13 cellular contexts compared by ENCODE assay signal in the genomic region with DNA sequence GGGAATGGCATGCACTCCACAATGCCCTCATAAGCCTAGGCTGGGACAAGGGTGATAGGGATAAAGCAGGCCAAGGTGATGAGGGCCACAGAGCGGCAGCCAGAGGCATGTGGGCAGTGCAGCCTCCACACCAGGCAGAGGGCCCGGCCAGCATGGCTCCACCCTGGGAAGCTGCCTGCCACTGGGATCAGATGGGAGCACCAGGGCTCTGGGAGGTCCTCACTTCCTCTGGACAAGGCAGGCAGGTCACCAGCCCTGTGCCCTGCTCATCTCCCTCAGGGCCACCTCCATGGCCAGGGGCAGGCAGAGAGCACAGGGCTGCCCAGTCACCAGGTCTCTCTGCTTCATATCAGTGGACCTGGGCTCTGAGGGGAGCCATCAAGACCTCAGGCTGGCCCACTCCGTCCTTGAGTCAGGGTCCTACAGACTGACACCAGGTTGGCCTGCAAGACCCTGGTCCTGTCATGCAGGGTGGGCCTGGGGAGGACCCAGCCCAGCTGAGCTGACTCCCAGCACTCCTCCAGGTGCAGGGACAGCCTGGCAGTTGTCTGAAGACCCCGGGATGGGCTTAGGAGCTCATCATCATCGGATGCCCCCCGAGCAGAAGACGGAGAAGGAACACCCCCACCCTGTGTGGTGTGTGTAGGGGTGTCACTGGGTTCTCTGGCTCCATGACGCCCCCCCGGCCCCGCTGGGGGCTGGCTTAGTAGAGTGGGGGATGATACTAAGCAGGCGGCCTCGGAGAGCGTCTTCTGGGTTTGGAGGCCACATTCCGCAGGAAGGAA. TPM values are rescaled to one million over a fixed set of nuclear protein-coding genes. Genes with fewer than 3 reads are reported as not detected.
A peak's percentile ranks its signal among the peaks of the same experiment; 100 is the strongest.
DNase-seq lines count a peak whose midpoint lies in the region; ATAC-seq, FAIRE-seq and TF ChIP-seq lines count a peak whose summit lies in the region.
"Not testable (repeated sequence)": the region's sequence is repeated elsewhere in the genome, so short reads cannot be mapped to it uniquely, and the experiment has no call there.
"Had no signal": no experiment of that assay in that cellular context is flagged by ENCODE, and none has a peak within 500 bp of the region (broad histone marks: within the 10 kb centered on the region; RNA-seq: fewer than 3 reads in every experiment).

No MANE protein-coding gene starts in this region.

- H3K27ac ChIP-seq in CD8-positive, alpha-beta memory T cell (ENCODE audit: low read depth, low read length); H1 (ENCODE audit: low read depth, low read length); mesendoderm (ENCODE audit: low read depth, low read length): not testable (repeated sequence)

- not testable (repeated sequence) for TF ChIP-seq POLR2A in H1 (IDR thresholded peaks at IDR 0.05; ENCODE audit: control extremely low read depth in 1 of 2, low read depth in 2 of 2, low read length in 2 of 2)

- WGBS in H1 (ENCODE audit: extremely low coverage in 1 of 2, insufficient coverage in 1 of 2, insufficient read length in 1 of 2, insufficient replicate concordance in 2 of 2, low coverage in 1 of 2, low lambda C conversion rate in 2 of 2, missing lambda C conversion rate in 1 of 2), 2 experiments: 70% methylated on average over 13 of the region's 14 CpGs; no CpG with 5 or more reads in 1 of the 2 experiments
- no CpG with 5 or more reads among the region's 14 CpGs for WGBS in mesendoderm (ENCODE audit: extremely low coverage, insufficient coverage, low lambda C conversion rate)

- H3K27me3 ChIP-seq in CD8-positive, alpha-beta memory T cell (ENCODE audit: insufficient read depth, low read length, poor library complexity, severe bottlenecking); H1 (replicated peaks in 1 of 4; ENCODE audit: control insufficient read depth in 3 of 4, extremely low read depth in 1 of 4, insufficient read depth in 3 of 4, low read length in 3 of 4); mesendoderm (ENCODE audit: insufficient read depth, low read length, poor library complexity); neuron (ENCODE audit: insufficient read depth, low read length): not testable (repeated sequence)

- H3K9me3 Mint-ChIP-seq in CD8-positive, alpha-beta memory T cell; T-helper 1 cell treated with Interleukin-12 subunit alpha and Interleukin-12 subunit beta and Interleukin-4 antibody, amounts not matched to agents 30 μg/mL and 1 μg/mL, for 36 hours; activated T-cell treated with anti-CD3 and anti-CD28 coated beads, Interleukin-2, amount 50 U/mL, for 24 hours; activated naive CD8-positive, alpha-beta T cell treated with anti-CD3 and anti-CD28 coated beads, Interleukin-2, amount 50 U/mL, for 24 hours; type B pancreatic cell: not testable (repeated sequence)

- H2BK5ac ChIP-seq in H1 (ENCODE audit: low read depth, low read length): peak overlapping the region; percentile 39; the same call in 1 of the 2 replicates
- not testable (repeated sequence) for H2BK5ac ChIP-seq in mesendoderm (ENCODE audit: low read length)

- not testable (repeated sequence) for H3K18ac ChIP-seq in H1 (ENCODE audit: extremely low read depth, low read length); mesendoderm (ENCODE audit: low read length)

- POLR2A ChIA-PET in CD8-positive, alpha-beta memory T cell (lab: Charles Lee): not testable (repeated sequence)
- POLR2A ChIA-PET in H1 (lab: Charles Lee; ENCODE audit: partially characterized antibody): interaction anchor here (0.8 kb wide), 1 partner anchor 12 kb away, joined by 3 read pairs; no protein-coding TSS in a partner anchor

- H2AK5ac ChIP-seq in H1 (ENCODE audit: low read depth, low read length); mesendoderm (ENCODE audit: low read length): not testable (repeated sequence)

- H3K36me3 ChIP-seq in CD8-positive, alpha-beta memory T cell (ENCODE audit: insufficient read depth, low read length); H1 (ENCODE audit: control insufficient read depth in 2 of 4, insufficient read depth in 4 of 4, low read length in 3 of 4); mesendoderm (ENCODE audit: control insufficient read depth, insufficient read depth, low read length); neuron (ENCODE audit: insufficient read depth, low read length): not testable (repeated sequence)

- H3K27ac Mint-ChIP-seq in CD8-positive, alpha-beta memory T cell; T-helper 1 cell treated with Interleukin-12 subunit alpha and Interleukin-12 subunit beta and Interleukin-4 antibody, amounts not matched to agents 30 μg/mL and 1 μg/mL, for 36 hours; activated T-cell treated with anti-CD3 and anti-CD28 coated beads, Interleukin-2, amount 50 U/mL, for 24 hours; activated naive CD8-positive, alpha-beta T cell treated with anti-CD3 and anti-CD28 coated beads, Interleukin-2, amount 50 U/mL, for 24 hours; type B pancreatic cell: not testable (repeated sequence)

- peak overlapping the region; percentile 38 to 58; a peak in 3 of 4 replicates for H3K4me2 ChIP-seq in H1 (ENCODE audit: insufficient read depth in 1 of 2, low read depth in 2 of 2, low read length in 2 of 2)
- not testable (repeated sequence) for H3K4me2 ChIP-seq in mesendoderm (ENCODE audit: low read length)

- peaks cover 10 to 27% of the 10 kb centered on the region in 2 donors for H3K27me3 Mint-ChIP-seq in CD8-positive, alpha-beta memory T cell
- not testable (repeated sequence) for H3K27me3 Mint-ChIP-seq in T-helper 1 cell treated with Interleukin-12 subunit alpha and Interleukin-12 subunit beta and Interleukin-4 antibody, amounts not matched to agents 30 μg/mL and 1 μg/mL, for 36 hours (ENCODE audit: low read depth); activated T-cell treated with anti-CD3 and anti-CD28 coated beads, Interleukin-2, amount 50 U/mL, for 24 hours; type B pancreatic cell
- peaks cover 12% of the 10 kb centered on the region for H3K27me3 Mint-ChIP-seq in activated naive CD8-positive, alpha-beta T cell treated with anti-CD3 and anti-CD28 coated beads, Interleukin-2, amount 50 U/mL, for 24 hours

- H3K79me2 ChIP-seq in H1 (ENCODE audit: control insufficient read depth in 1 of 2, insufficient read depth in 2 of 2, low read length in 2 of 2); mesendoderm (ENCODE audit: control insufficient read depth, insufficient read depth, low read length): not testable (repeated sequence)

- H4K91ac ChIP-seq in H1 (replicated peaks; ENCODE audit: insufficient read length, low read length): not testable (repeated sequence)

- not testable (repeated sequence) for H3K79me1 ChIP-seq in H1 (ENCODE audit: low read depth, low read length); mesendoderm (ENCODE audit: low read length)

- ATAC-seq in activated naive CD8-positive, alpha-beta T cell treated with anti-CD3 and anti-CD28 coated beads, Interleukin-2, amount 50 U/mL, for 24 hours: not testable (repeated sequence)

- not testable (repeated sequence) for H3K9me3 ChIP-seq in CD8-positive, alpha-beta memory T cell (ENCODE audit: low read length); H1 (ENCODE audit: insufficient read depth in 2 of 2, low read depth in 1 of 2, low read length in 1 of 2); neuron (ENCODE audit: low read length)

- not testable (repeated sequence) for H3K14ac ChIP-seq in H1 (ENCODE audit: insufficient read length)

- peak overlapping the region; percentile 88; the same call in 1 of the 2 replicates for H2BK15ac ChIP-seq in H1 (ENCODE audit: low read length)
- H2BK15ac ChIP-seq in mesendoderm (replicated peaks; ENCODE audit: low read depth): not testable (repeated sequence)

- not testable (repeated sequence) for H3K23me2 ChIP-seq in H1 (ENCODE audit: low read depth, low read length)

- not testable (repeated sequence) for H3K4ac ChIP-seq in H1 (replicated peaks; ENCODE audit: insufficient read length, low read depth, low read length); mesendoderm (ENCODE audit: low read depth, low read length)

- H3K4me3 Mint-ChIP-seq in CD8-positive, alpha-beta memory T cell: peak overlapping the region in 5 of 7 donors; percentile 8 to 83 (median 54)
- H3K4me3 Mint-ChIP-seq in T-helper 1 cell treated with Interleukin-12 subunit alpha and Interleukin-12 subunit beta and Interleukin-4 antibody, amounts not matched to agents 30 μg/mL and 1 μg/mL, for 36 hours: peak overlapping the region; percentile 28
- H3K4me3 Mint-ChIP-seq in activated T-cell treated with anti-CD3 and anti-CD28 coated beads, Interleukin-2, amount 50 U/mL, for 24 hours: peak overlapping the region; percentile 52
- H3K4me3 Mint-ChIP-seq in activated naive CD8-positive, alpha-beta T cell treated with anti-CD3 and anti-CD28 coated beads, Interleukin-2, amount 50 U/mL, for 24 hours: peak overlapping the region; percentile 42
- peak overlapping the region; percentile 71 for H3K4me3 Mint-ChIP-seq in type B pancreatic cell

- CTCF ChIA-PET in CD8-positive, alpha-beta memory T cell (lab: Charles Lee): not testable (repeated sequence)
- CTCF ChIA-PET in H1 (lab: Charles Lee; ENCODE audit: partially characterized antibody): interaction anchor here (0.6 to 1.6 kb wide), 2 partner anchors 14 to 20 kb away, joined by 3 to 5 read pairs; no protein-coding TSS in a partner anchor

- TF ChIP-seq CTCF in H1 (IDR thresholded peaks at IDR 0.05; ENCODE audit: control extremely low read depth in 1 of 3, insufficient read depth in 1 of 3, low read depth in 1 of 3, low read length in 3 of 3); type B pancreatic cell (conservative IDR thresholded peaks at IDR 0.05): not testable (repeated sequence)

- not testable (repeated sequence) for H3K4me1 ChIP-seq in CD8-positive, alpha-beta memory T cell (ENCODE audit: insufficient read depth, low read length); mesendoderm (ENCODE audit: control insufficient read depth, low read depth, low read length)
- peaks cover 0 to 13% (median 8%) of the 10 kb centered on the region in 4 experiments; a peak in 6 of 7 replicates for H3K4me1 ChIP-seq in H1 (replicated peaks in 1 of 4; ENCODE audit: control insufficient read depth in 3 of 4, insufficient read depth in 4 of 4, low read length in 3 of 4)
- H3K4me1 ChIP-seq in neuron (ENCODE audit: insufficient read depth, low read length): peaks cover 35% of the 10 kb centered on the region

- not testable (repeated sequence) for H3K4me3 ChIP-seq in CD8-positive, alpha-beta memory T cell (ENCODE audit: low read length); mesendoderm (ENCODE audit: low read length)
- H3K4me3 ChIP-seq in H1 (ENCODE audit: extremely low read depth in 1 of 4, insufficient read depth in 2 of 4, low read depth in 3 of 4, low read length in 4 of 4): peak overlapping the region in 3 of 4 experiments; percentile 21 to 37 (median 23); a peak in 4 of 8 replicates
- H3K4me3 ChIP-seq in neuron (ENCODE audit: low read length): peak overlapping the region; percentile 89

- H3K9ac ChIP-seq in H1 (replicated peaks in 1 of 4; ENCODE audit: extremely low read depth in 1 of 4, low read depth in 3 of 4, low read length in 3 of 4); mesendoderm (ENCODE audit: low read length): not testable (repeated sequence)

- not testable (repeated sequence) for H2AFZ ChIP-seq in H1 (ENCODE audit: low read length); neuron (ENCODE audit: low read depth, low read length)

- not testable (repeated sequence) for H4K20me1 ChIP-seq in H1 (replicated peaks in 1 of 2; ENCODE audit: control insufficient read depth in 1 of 2, insufficient read depth in 2 of 2, low read length in 2 of 2)

- H3K4me1 Mint-ChIP-seq in CD8-positive, alpha-beta memory T cell; T-helper 1 cell treated with Interleukin-12 subunit alpha and Interleukin-12 subunit beta and Interleukin-4 antibody, amounts not matched to agents 30 μg/mL and 1 μg/mL, for 36 hours (ENCODE audit: low read depth); activated T-cell treated with anti-CD3 and anti-CD28 coated beads, Interleukin-2, amount 50 U/mL, for 24 hours (ENCODE audit: low read depth); activated naive CD8-positive, alpha-beta T cell treated with anti-CD3 and anti-CD28 coated beads, Interleukin-2, amount 50 U/mL, for 24 hours; type B pancreatic cell (ENCODE audit: unreplicated experiment): not testable (repeated sequence)

- TF ChIP-seq EP300 in H1 (IDR thresholded peaks at IDR 0.05; ENCODE audit: borderline replicate concordance in 1 of 2, low read depth in 2 of 2, low read length in 2 of 2): not testable (repeated sequence)

- H3K56ac ChIP-seq in H1 (replicated peaks; ENCODE audit: insufficient read length, low read depth, low read length): not testable (repeated sequence)
- peak overlapping the region; percentile 42 for H3K56ac ChIP-seq in mesendoderm (ENCODE audit: low read length)

- peak overlapping the region; percentile 33; the same call in 1 of the 2 replicates for H2BK12ac ChIP-seq in H1 (ENCODE audit: low read depth, low read length)

- not testable (repeated sequence) for TF ChIP-seq RAD21 in H1 (IDR thresholded peaks at IDR 0.05 in 1 of 2, conservative IDR thresholded peaks at IDR 0.05 in 1 of 2; ENCODE audit: low read depth in 2 of 2, low read length in 2 of 2)

- peak overlapping the region; percentile 61; the same call in 1 of the 2 replicates for H2BK20ac ChIP-seq in H1 (ENCODE audit: low read length)

- not testable (repeated sequence) for H4K5ac ChIP-seq in H1 (ENCODE audit: insufficient read length, low read depth, low read length); mesendoderm (ENCODE audit: low read length)

- not testable (repeated sequence) for FAIRE-seq in H1 (lab: Jason Lieb, UNC)

- not testable (repeated sequence) for H3K36me3 Mint-ChIP-seq in CD8-positive, alpha-beta memory T cell; T-helper 1 cell treated with Interleukin-12 subunit alpha and Interleukin-12 subunit beta and Interleukin-4 antibody, amounts not matched to agents 30 μg/mL and 1 μg/mL, for 36 hours (ENCODE audit: low read depth); activated T-cell treated with anti-CD3 and anti-CD28 coated beads, Interleukin-2, amount 50 U/mL, for 24 hours (ENCODE audit: low read depth); activated naive CD8-positive, alpha-beta T cell treated with anti-CD3 and anti-CD28 coated beads, Interleukin-2, amount 50 U/mL, for 24 hours (ENCODE audit: low read depth); type B pancreatic cell

- not testable (repeated sequence) for H2BK120ac ChIP-seq in H1 (replicated peaks; ENCODE audit: low read depth, low read length); mesendoderm (ENCODE audit: low read depth, low read length)

- not testable (repeated sequence) for H4K8ac ChIP-seq in H1 (ENCODE audit: extremely low read depth, insufficient read depth, low read length); mesendoderm (ENCODE audit: low read depth, low read length)

- not testable (repeated sequence) for H3K23ac ChIP-seq in H1 (ENCODE audit: insufficient read length); mesendoderm (ENCODE audit: low read length)

- DNase-seq in CD8-positive, alpha-beta memory T cell: peak in 1 of 5 donors; percentile 26
- DNase-seq in activated T-cell treated with anti-CD3 and anti-CD28 coated beads, Interleukin-2, amount 50 U/mL, for 24 hours; activated naive CD8-positive, alpha-beta T cell treated with anti-CD3 and anti-CD28 coated beads, Interleukin-2, amount 50 U/mL, for 24 hours; H1 (ENCODE audit: low read depth in 1 of 2, low spot score in 2 of 2); mesendoderm; type B pancreatic cell (ENCODE audit: extremely low spot score, unreplicated experiment): not testable (repeated sequence)

RNA-seq across cellular contexts. Expression of gene PRODH, which starts 33.3 kb away (rescaled TPM):
- total RNA-seq in CD8-positive, alpha-beta memory T cell: under 1 TPM; 0.24 to 0.46 TPM
- polyA plus RNA-seq in CD8-positive, alpha-beta memory T cell: 0.05 TPM
- 27.5 and 27.6 TPM in 2 replicates for total RNA-seq in H1 (2021; fragmentation: NEBNext Ultra II Directional; extraction: Animal tissue kit (Norgen Biotek cat#: 25700))
- polyA plus RNA-seq in H1 (2011; rRNA removed): 45.6 and 80.9 TPM in 2 replicates
- polyA plus RNA-seq in H1 (2011; cell fraction: cytosol; rRNA removed): 79.8 TPM
- polyA plus RNA-seq in H1 (2011; cell fraction: nucleus; rRNA removed): 364 TPM
- polyA plus RNA-seq in H1 (2012, experiment 1 of 2): 28.3 to 68.7 TPM (median 53.5 TPM) in 4 replicates
- 19.4 TPM for polyA plus RNA-seq in H1 (2012, experiment 2 of 2)
- polyA plus RNA-seq in H1 (2013, experiment 1 of 2): 7.1 TPM
- 6.3 TPM for polyA plus RNA-seq in H1 (2013, experiment 2 of 2)
- polyA minus RNA-seq in H1 (2011; rRNA and poly(A)+ RNA removed): 32.0 and 33.4 TPM in 2 replicates
- 49.8 TPM for polyA minus RNA-seq in H1 (2011; cell fraction: cytosol; rRNA and poly(A)+ RNA removed)
- 99.3 TPM for polyA minus RNA-seq in H1 (2011; cell fraction: nucleus; rRNA and poly(A)+ RNA removed)
- polyA plus RNA-seq in mesendoderm (2013, experiment 1 of 2): 1.3 TPM
- 1.4 TPM for polyA plus RNA-seq in mesendoderm (2013, experiment 2 of 2)
- 16.1 and 19.0 TPM in 2 replicates for total RNA-seq in type B pancreatic cell (ENCODE audit: low replicate concordance)
- total RNA-seq: glomerular endothelial cell, H4, LHCN-M2, mononuclear cell had no signal
- polyA plus RNA-seq: BJ had no signal

Comparison
In these comparisons a context has a peak if more than half of its experiments do, and no peak if none do; other contexts are left out.
1. RNA of gene PRODH, which starts 33.3 kb away (total RNA-seq): 27.5 to 27.6 TPM in H1 and 16.1 to 19.0 TPM in type B pancreatic cell; 0.24 to 0.46 TPM in CD8-positive, alpha-beta memory T cell; every median in the first group is over 10 times any median in the second.
2. Peak in every context shown above with its lines, with median percentiles within 50 percentile points of each other: H3K4me3 Mint-ChIP-seq.